Comparison of ENCODE assay signal across 8 cellular contexts in the genomic region with DNA sequence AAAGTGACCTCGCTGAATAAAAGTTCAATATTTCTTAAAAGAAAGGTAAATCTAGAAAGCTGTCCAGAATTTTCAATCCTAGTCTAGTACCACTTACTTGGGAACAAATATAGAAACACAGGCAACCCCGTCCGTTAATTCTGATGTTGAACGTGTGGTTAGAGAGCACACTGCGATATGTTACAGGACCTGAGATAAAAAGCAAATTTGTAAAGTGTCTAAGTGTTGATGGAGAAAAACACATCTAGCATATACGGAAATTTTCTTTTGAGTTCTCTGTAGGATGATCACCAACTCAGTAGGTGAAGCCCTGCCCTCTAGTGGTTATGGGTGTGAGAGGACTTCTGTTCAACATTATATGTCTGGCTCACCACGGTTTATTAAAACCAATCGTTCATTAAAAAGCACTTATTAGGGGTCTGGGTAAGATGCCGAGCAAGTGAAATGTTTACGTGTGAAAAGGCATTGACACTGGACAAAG. TPM values are rescaled to one million over a fixed set of nuclear protein-coding genes. Genes with fewer than 3 reads are reported as not detected.
A peak's percentile ranks its signal among the peaks of the same experiment; 100 is the strongest.
DNase-seq lines count a peak whose midpoint lies in the region; ATAC-seq and TF ChIP-seq lines count a peak whose summit lies in the region.

No MANE protein-coding gene starts in this region.

- H3K4me1 ChIP-seq in iPS-18a (ENCODE audit: control insufficient read depth, low read depth, low read length) (peaks cover 16% of the 10 kb centered on the region), skeletal muscle tissue (ENCODE audit: control insufficient read depth in 3 of 3, insufficient read depth in 3 of 3, low read length in 3 of 3) (peaks cover 6 to 13% (median 12%) of the 10 kb centered on the region in 3 donors)

- TF ChIP-seq CTCF in brain microvascular endothelial cell (IDR thresholded peaks at IDR 0.05; ENCODE audit: low read depth, low read length, missing control alignments): peak; percentile 78

- in situ Hi-C loops in brain microvascular endothelial cell (cut with HindIII; ENCODE audit: low pct_ligation_motif_present, low sequenced_read_pairs): no loop called here

- H3K27ac ChIP-seq in brain microvascular endothelial cell: peak overlapping the region; percentile 85
- no peak overlapping the region for H3K27ac ChIP-seq in iPS-18a (ENCODE audit: low read length)
- H3K27ac ChIP-seq in skeletal muscle tissue (ENCODE audit: low read depth, low read length): peak overlapping the region; percentile 98

- no peaks in the 10 kb centered on the region for H3K9me3 ChIP-seq in iPS-18a (ENCODE audit: control insufficient read depth, low read depth, low read length)
- H3K9me3 ChIP-seq in skeletal muscle tissue (ENCODE audit: control insufficient read depth in 3 of 3, low read length in 3 of 3): no peaks in the 10 kb centered on the region

- peak overlapping the region; percentile 92 for H3K4me3 ChIP-seq in brain microvascular endothelial cell (ENCODE audit: low read depth, low read length)
- H3K4me3 ChIP-seq in iPS-18a (ENCODE audit: low read length): peak overlapping the region; percentile 81
- peak overlapping the region; percentile 94 to 99 (median 95) for H3K4me3 ChIP-seq in skeletal muscle tissue (ENCODE audit: low read length in 3 of 3)

- peak; percentile 32 to 48 for DNase-seq in activated CD8-positive, alpha-beta memory T cell treated with anti-CD3 and anti-CD28 coated beads for 4 hours (ENCODE audit: low read depth in 2 of 2)
- no peak for DNase-seq in activated CD8-positive, alpha-beta memory T cell treated with anti-CD3 and anti-CD28 coated beads, Interleukin-2, amount 50 U/mL, for 48 hours
- DNase-seq in NCI-H146 treated with DMSO at 0.1 percent for 48 hours (lab: John Stamatoyannopoulos, UW; ENCODE audit: unreplicated experiment): peak; percentile 94
- DNase-seq in T-helper 1 cell: peak; percentile 20 to 81 (median 47)
- peak; percentile 76 for DNase-seq in brain microvascular endothelial cell

- H3K9ac ChIP-seq in iPS-18a (ENCODE audit: low read length): peak overlapping the region; percentile 66
- H3K9ac ChIP-seq in skeletal muscle tissue (ENCODE audit: low read depth in 1 of 3, low read length in 3 of 3): peak overlapping the region; percentile 96 to 99 (median 99)

- peak; percentile 31 for ATAC-seq in HG02938 (IDR thresholded peaks at IDR 0.05; ENCODE audit: unreplicated experiment)

- H3K36me3 ChIP-seq in brain microvascular endothelial cell (replicated peaks): no peaks in the 10 kb centered on the region
- no peaks in the 10 kb centered on the region for H3K36me3 ChIP-seq in iPS-18a (ENCODE audit: control insufficient read depth, low read depth, low read length)
- no peaks in the 10 kb centered on the region for H3K36me3 ChIP-seq in skeletal muscle tissue (ENCODE audit: control insufficient read depth in 3 of 3, insufficient read depth in 3 of 3, low read length in 3 of 3)

- H3K27me3 ChIP-seq in brain microvascular endothelial cell (replicated peaks) (no peaks in the 10 kb centered on the region), iPS-18a (ENCODE audit: control insufficient read depth, insufficient read depth, low read length) (no peaks in the 10 kb centered on the region), skeletal muscle tissue (ENCODE audit: control insufficient read depth in 3 of 3, insufficient read depth in 3 of 3, low read length in 3 of 3) (no peaks in the 10 kb centered on the region)

RNA-seq across cellular contexts. Expression of a gene that starts 1.1 kb away (rescaled TPM):
- total RNA-seq in skeletal muscle tissue: 106 TPM
